1 cellular context compared by ENCODE assay signal in genomic region chr5:178626484-178627258, GRCh38.
TF ChIP-seq lines count a peak whose summit lies in the region.

Gene CLK4 (minus strand): TSS chr5:178627050. CDS start chr5:178623416, 3,634 bp downstream.

TF ChIP-seq in GM12878, 131 proteins besides CTCF, POLR2A, EP300 and RAD21 (continued from another document and continues in another):
- no peak for TF ChIP-seq SKIL (IDR thresholded peaks at IDR 0.05; ENCODE audit: low read depth, poor library complexity, severe bottlenecking)
- peak; percentile 83; the same call in 1 of the 2 replicates for TF ChIP-seq GATAD2B (conservative IDR thresholded peaks at IDR 0.05; ENCODE audit: low read depth)
- no peak for TF ChIP-seq CBX3 (IDR thresholded peaks at IDR 0.05; ENCODE audit: borderline replicate concordance, low read depth)
- TF ChIP-seq RB1 (IDR thresholded peaks at IDR 0.05; ENCODE audit: borderline replicate concordance) = no peak; the same call in 1 of the 2 replicates
- peak; percentile 98 for TF ChIP-seq YY1 (IDR thresholded peaks at IDR 0.05; ENCODE audit: low read depth, low read length)
- peak; percentile 97 for TF ChIP-seq POLR2AphosphoS5 (IDR thresholded peaks at IDR 0.05; ENCODE audit: low read length)
- TF ChIP-seq ESRRA (IDR thresholded peaks at IDR 0.05; ENCODE audit: low read length) = no peak
- no peak for TF ChIP-seq MYC (IDR thresholded peaks at IDR 0.05; ENCODE audit: insufficient read depth, insufficient read length, insufficient replicate concordance, low read length, severe bottlenecking)
- TF ChIP-seq HDAC6 (IDR thresholded peaks at IDR 0.05; ENCODE audit: unreplicated experiment) = no peak
- TF ChIP-seq NRF1 (conservative IDR thresholded peaks at IDR 0.05; ENCODE audit: low read depth, low read length) = peak; percentile 50
- TF ChIP-seq SREBF1 (IDR thresholded peaks at IDR 0.05; ENCODE audit: low read length) = no peak
- TF ChIP-seq, protein P1, sequence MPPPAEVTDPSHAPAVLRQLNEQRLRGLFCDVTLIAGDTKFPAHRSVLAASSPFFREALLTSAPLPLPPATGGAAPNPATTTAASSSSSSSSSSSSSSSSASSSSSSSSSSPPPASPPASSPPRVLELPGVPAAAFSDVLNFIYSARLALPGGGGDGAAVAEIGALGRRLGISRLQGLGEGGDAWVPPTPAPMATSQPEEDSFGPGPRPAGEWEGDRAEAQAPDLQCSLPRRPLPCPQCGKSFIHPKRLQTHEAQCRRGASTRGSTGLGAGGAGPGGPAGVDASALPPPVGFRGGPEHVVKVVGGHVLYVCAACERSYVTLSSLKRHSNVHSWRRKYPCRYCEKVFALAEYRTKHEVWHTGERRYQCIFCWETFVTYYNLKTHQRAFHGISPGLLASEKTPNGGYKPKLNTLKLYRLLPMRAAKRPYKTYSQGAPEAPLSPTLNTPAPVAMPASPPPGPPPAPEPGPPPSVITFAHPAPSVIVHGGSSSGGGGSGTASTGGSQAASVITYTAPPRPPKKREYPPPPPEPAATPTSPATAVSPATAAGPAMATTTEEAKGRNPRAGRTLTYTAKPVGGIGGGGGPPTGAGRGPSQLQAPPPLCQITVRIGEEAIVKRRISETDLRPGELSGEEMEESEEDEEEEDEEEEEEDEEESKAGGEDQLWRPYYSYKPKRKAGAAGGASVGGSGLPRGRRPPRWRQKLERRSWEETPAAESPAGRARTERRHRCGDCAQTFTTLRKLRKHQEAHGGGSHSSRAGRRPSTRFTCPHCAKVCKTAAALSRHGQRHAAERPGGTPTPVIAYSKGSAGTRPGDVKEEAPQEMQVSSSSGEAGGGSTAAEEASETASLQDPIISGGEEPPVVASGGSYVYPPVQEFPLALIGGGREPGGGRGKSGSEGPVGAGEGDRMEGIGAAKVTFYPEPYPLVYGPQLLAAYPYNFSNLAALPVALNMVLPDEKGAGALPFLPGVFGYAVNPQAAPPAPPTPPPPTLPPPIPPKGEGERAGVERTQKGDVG (CRISPR knock-in tag; IDR thresholded peaks at IDR 0.05) = no peak
- 0 out of 2 replicates have a peak, but pooled peaks have one; percentile 14 for TF ChIP-seq BCL11A (IDR thresholded peaks at IDR 0.05; ENCODE audit: low read depth, low read length)
- TF ChIP-seq TCF3 (IDR thresholded peaks at IDR 0.05; ENCODE audit: borderline replicate concordance, insufficient read depth, low read depth, low read length) = no peak
- no peak for TF ChIP-seq KDM1A (IDR thresholded peaks at IDR 0.05; ENCODE audit: borderline replicate concordance)
- TF ChIP-seq ATF7 (IDR thresholded peaks at IDR 0.05; ENCODE audit: low read depth) = no peak
- TF ChIP-seq JUND (IDR thresholded peaks at IDR 0.05; ENCODE audit: low read depth, low read length) = no peak
- TF ChIP-seq NFXL1 (IDR thresholded peaks at IDR 0.05; ENCODE audit: borderline replicate concordance) = no peak
- TF ChIP-seq, protein P2, sequence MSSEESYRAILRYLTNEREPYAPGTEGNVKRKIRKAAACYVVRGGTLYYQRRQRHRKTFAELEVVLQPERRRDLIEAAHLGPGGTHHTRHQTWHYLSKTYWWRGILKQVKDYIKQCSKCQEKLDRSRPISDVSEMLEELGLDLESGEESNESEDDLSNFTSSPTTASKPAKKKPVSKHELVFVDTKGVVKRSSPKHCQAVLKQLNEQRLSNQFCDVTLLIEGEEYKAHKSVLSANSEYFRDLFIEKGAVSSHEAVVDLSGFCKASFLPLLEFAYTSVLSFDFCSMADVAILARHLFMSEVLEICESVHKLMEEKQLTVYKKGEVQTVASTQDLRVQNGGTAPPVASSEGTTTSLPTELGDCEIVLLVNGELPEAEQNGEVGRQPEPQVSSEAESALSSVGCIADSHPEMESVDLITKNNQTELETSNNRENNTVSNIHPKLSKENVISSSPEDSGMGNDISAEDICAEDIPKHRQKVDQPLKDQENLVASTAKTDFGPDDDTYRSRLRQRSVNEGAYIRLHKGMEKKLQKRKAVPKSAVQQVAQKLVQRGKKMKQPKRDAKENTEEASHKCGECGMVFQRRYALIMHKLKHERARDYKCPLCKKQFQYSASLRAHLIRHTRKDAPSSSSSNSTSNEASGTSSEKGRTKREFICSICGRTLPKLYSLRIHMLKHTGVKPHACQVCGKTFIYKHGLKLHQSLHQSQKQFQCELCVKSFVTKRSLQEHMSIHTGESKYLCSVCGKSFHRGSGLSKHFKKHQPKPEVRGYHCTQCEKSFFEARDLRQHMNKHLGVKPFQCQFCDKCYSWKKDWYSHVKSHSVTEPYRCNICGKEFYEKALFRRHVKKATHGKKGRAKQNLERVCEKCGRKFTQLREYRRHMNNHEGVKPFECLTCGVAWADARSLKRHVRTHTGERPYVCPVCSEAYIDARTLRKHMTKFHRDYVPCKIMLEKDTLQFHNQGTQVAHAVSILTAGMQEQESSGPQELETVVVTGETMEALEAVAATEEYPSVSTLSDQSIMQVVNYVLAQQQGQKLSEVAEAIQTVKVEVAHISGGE (CRISPR knock-in tag; IDR thresholded peaks at IDR 0.05) = no peak
- TF ChIP-seq, protein P3, sequence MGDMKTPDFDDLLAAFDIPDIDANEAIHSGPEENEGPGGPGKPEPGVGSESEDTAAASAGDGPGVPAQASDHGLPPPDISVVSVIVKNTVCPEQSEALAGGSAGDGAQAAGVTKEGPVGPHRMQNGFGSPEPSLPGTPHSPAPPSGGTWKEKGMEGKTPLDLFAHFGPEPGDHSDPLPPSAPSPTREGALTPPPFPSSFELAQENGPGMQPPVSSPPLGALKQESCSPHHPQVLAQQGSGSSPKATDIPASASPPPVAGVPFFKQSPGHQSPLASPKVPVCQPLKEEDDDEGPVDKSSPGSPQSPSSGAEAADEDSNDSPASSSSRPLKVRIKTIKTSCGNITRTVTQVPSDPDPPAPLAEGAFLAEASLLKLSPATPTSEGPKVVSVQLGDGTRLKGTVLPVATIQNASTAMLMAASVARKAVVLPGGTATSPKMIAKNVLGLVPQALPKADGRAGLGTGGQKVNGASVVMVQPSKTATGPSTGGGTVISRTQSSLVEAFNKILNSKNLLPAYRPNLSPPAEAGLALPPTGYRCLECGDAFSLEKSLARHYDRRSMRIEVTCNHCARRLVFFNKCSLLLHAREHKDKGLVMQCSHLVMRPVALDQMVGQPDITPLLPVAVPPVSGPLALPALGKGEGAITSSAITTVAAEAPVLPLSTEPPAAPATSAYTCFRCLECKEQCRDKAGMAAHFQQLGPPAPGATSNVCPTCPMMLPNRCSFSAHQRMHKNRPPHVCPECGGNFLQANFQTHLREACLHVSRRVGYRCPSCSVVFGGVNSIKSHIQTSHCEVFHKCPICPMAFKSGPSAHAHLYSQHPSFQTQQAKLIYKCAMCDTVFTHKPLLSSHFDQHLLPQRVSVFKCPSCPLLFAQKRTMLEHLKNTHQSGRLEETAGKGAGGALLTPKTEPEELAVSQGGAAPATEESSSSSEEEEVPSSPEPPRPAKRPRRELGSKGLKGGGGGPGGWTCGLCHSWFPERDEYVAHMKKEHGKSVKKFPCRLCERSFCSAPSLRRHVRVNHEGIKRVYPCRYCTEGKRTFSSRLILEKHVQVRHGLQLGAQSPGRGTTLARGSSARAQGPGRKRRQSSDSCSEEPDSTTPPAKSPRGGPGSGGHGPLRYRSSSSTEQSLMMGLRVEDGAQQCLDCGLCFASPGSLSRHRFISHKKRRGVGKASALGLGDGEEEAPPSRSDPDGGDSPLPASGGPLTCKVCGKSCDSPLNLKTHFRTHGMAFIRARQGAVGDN (IDR thresholded peaks at IDR 0.05) = 0 out of 2 replicates have a peak, but pooled peaks have one; percentile 24
- TF ChIP-seq ZNF274 (IDR thresholded peaks at IDR 0.05; ENCODE audit: insufficient read depth, insufficient read length) = no peak
- 0 out of 2 replicates have a peak, but pooled peaks have one; percentile 35 for TF ChIP-seq SIN3A (IDR thresholded peaks at IDR 0.05; ENCODE audit: low read depth, low read length)
- TF ChIP-seq NR2F1 (conservative IDR thresholded peaks at IDR 0.05) = peak; percentile 79
- peak; percentile 83 for TF ChIP-seq NKRF (conservative IDR thresholded peaks at IDR 0.05)
- peak; percentile 57; the same call in 1 of the 2 replicates for TF ChIP-seq BACH1 (IDR thresholded peaks at IDR 0.05; ENCODE audit: borderline replicate concordance)
- TF ChIP-seq, protein P4, sequence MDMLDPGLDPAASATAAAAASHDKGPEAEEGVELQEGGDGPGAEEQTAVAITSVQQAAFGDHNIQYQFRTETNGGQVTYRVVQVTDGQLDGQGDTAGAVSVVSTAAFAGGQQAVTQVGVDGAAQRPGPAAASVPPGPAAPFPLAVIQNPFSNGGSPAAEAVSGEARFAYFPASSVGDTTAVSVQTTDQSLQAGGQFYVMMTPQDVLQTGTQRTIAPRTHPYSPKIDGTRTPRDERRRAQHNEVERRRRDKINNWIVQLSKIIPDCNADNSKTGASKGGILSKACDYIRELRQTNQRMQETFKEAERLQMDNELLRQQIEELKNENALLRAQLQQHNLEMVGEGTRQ (IDR thresholded peaks at IDR 0.05; ENCODE audit: borderline replicate concordance, low read depth, low read length) = peak; percentile 46
- no peak for TF ChIP-seq ZNF24 (IDR thresholded peaks at IDR 0.05)
- peak; percentile 24 to 65; a peak in 2 of 4 replicates for TF ChIP-seq BHLHE40 (IDR thresholded peaks at IDR 0.05; ENCODE audit: borderline replicate concordance in 1 of 2, low read depth in 2 of 2, low read length in 1 of 2)
- no peak for TF ChIP-seq SIX5 (IDR thresholded peaks at IDR 0.05; ENCODE audit: low read depth, low read length, severe bottlenecking)
- TF ChIP-seq GABPA (IDR thresholded peaks at IDR 0.05; ENCODE audit: low read depth) = no peak
- peak; percentile 63 for TF ChIP-seq IKZF1 (conservative IDR thresholded peaks at IDR 0.05)
- no peak for TF ChIP-seq MTA3 (IDR thresholded peaks at IDR 0.05; ENCODE audit: borderline replicate concordance, low read length)
- TF ChIP-seq ETV6 (conservative IDR thresholded peaks at IDR 0.05 in 1 of 2, IDR thresholded peaks at IDR 0.05 in 1 of 2; ENCODE audit: borderline replicate concordance in 1 of 2, low read depth in 1 of 2) = no peak
- TF ChIP-seq TBL1XR1 (IDR thresholded peaks at IDR 0.05; ENCODE audit: low read depth, low read length) = 0 out of 2 replicates have a peak, but pooled peaks have one; percentile 25
- TF ChIP-seq PAX5 (IDR thresholded peaks at IDR 0.05; ENCODE audit: borderline replicate concordance, low read depth, low read length) = peak; percentile 37; the same call in 1 of the 2 replicates
- TF ChIP-seq, protein P5, sequence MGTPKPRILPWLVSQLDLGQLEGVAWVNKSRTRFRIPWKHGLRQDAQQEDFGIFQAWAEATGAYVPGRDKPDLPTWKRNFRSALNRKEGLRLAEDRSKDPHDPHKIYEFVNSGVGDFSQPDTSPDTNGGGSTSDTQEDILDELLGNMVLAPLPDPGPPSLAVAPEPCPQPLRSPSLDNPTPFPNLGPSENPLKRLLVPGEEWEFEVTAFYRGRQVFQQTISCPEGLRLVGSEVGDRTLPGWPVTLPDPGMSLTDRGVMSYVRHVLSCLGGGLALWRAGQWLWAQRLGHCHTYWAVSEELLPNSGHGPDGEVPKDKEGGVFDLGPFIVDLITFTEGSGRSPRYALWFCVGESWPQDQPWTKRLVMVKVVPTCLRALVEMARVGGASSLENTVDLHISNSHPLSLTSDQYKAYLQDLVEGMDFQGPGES (IDR thresholded peaks at IDR 0.05) = no peak
- TF ChIP-seq IRF5 (IDR thresholded peaks at IDR 0.05; ENCODE audit: borderline replicate concordance) = no peak
- TF ChIP-seq ZNF207 (IDR thresholded peaks at IDR 0.05; ENCODE audit: borderline replicate concordance) = peak; percentile 76
- peak; percentile 56; the same call in 1 of the 2 replicates for TF ChIP-seq SMAD5 (IDR thresholded peaks at IDR 0.05; ENCODE audit: low read depth)
- peak; percentile 41; the same call in 1 of the 2 replicates for TF ChIP-seq RAD51 (IDR thresholded peaks at IDR 0.05)
- no peak for TF ChIP-seq MEF2B (IDR thresholded peaks at IDR 0.05; ENCODE audit: partially characterized antibody, poor library complexity, severe bottlenecking)
- TF ChIP-seq PAX8 (IDR thresholded peaks at IDR 0.05) = no peak
- TF ChIP-seq HDAC2 (IDR thresholded peaks at IDR 0.05) = no peak
- no peak for TF ChIP-seq NR2C2 (IDR thresholded peaks at IDR 0.05; ENCODE audit: borderline replicate concordance, control insufficient read depth, insufficient read length, low read depth)
- TF ChIP-seq HCFC1 (IDR thresholded peaks at IDR 0.05; ENCODE audit: low read length) = no peak
- no peak for TF ChIP-seq MYB (IDR thresholded peaks at IDR 0.05; ENCODE audit: borderline replicate concordance, low read depth, low read length)
- TF ChIP-seq RBBP5 (conservative IDR thresholded peaks at IDR 0.05) = no peak
- peak; percentile 37; the same call in 1 of the 2 replicates for TF ChIP-seq CBFB (IDR thresholded peaks at IDR 0.05; ENCODE audit: low read depth)
